Comparison of ENCODE assay signal across 8 cellular contexts in genomic region chr9:110142868-110143866, GRCh38.
DNase-seq lines count a peak whose midpoint lies in the region; ATAC-seq and TF ChIP-seq lines count a peak whose summit lies in the region.

No MANE protein-coding gene starts in this region.

- ATAC-seq in GM21367 (IDR thresholded peaks at IDR 0.05; ENCODE audit: unreplicated experiment), result peak; percentile 39
- ATAC-seq in HG03520 (IDR thresholded peaks at IDR 0.05; ENCODE audit: unreplicated experiment), result peak; percentile 31

- H3K4me3 ChIP-seq in right atrium auricular region (no peak overlapping the region), dorsolateral prefrontal cortex (no peak overlapping the region)

- no peaks in the 10 kb centered on the region for H3K9me3 ChIP-seq in right atrium auricular region

- H3K27ac ChIP-seq in right atrium auricular region, result peak overlapping the region; percentile 19 to 37
- peak overlapping the region in 9 of 59 donors; percentile 11 to 50 (median 23) for H3K27ac ChIP-seq in dorsolateral prefrontal cortex

- peak; percentile 30 for DNase-seq in NCI-H2227 (lab: John Stamatoyannopoulos, UW; ENCODE audit: unreplicated experiment)
- no peak for DNase-seq in NCI-H2227 treated with DMSO at 0.1 percent for 48 hours (lab: John Stamatoyannopoulos, UW)
- DNase-seq in SW480 (ENCODE audit: low spot score), result peak; percentile 13
- no peak for DNase-seq in right atrium auricular region (ENCODE audit: low spot score)
- no peak for DNase-seq in central memory CD4-positive, alpha-beta T cell
- no peak for DNase-seq in dorsolateral prefrontal cortex

- peaks cover 0 to 95% of the 10 kb centered on the region in 2 donors for H3K4me1 ChIP-seq in right atrium auricular region

- TF ChIP-seq CTCF in right atrium auricular region (IDR thresholded peaks at IDR 0.05), result no peak
- TF ChIP-seq CTCF in dorsolateral prefrontal cortex (IDR thresholded peaks at IDR 0.05 in 54 of 56, conservative IDR thresholded peaks at IDR 0.05 in 2 of 56; ENCODE audit: low read depth in 1 of 56, partially characterized antibody in 56 of 56), result peak in 18 of 56 donors; percentile 4 to 20 (median 16)

- H3K27me3 ChIP-seq in right atrium auricular region (no peaks in the 10 kb centered on the region), dorsolateral prefrontal cortex (no peaks in the 10 kb centered on the region)

- H3K36me3 ChIP-seq in right atrium auricular region, result peaks cover 11% of the 10 kb centered on the region

- intact Hi-C loops in dorsolateral prefrontal cortex (cut with DNase I), result loop anchor here in 1 of 2 donors (5.0 kb wide), 2 partner anchors 81 to 176 kb away; no protein-coding TSS in a partner anchor

Comparison
In these comparisons a context has a peak if more than half of its experiments do, and no peak if none do; other contexts are left out.
1. DNase-seq: peak in NCI-H2227 (single experiment) and SW480 (single experiment); none in NCI-H2227 treated with DMSO at 0.1 percent for 48 hours (single experiment), right atrium auricular region (single experiment), central memory CD4-positive, alpha-beta T cell (single experiment) and dorsolateral prefrontal cortex (0 of 10).